Comparison of ENCODE assay signal across 9 cellular contexts in genomic region chr6:11732036-11732545, GRCh38. TPM values are rescaled to one million over a fixed set of nuclear protein-coding genes. Genes with fewer than 3 reads are reported as not detected.
DNase-seq lines count a peak whose midpoint lies in the region; ATAC-seq and TF ChIP-seq lines count a peak whose summit lies in the region.
"Had no signal": no experiment of that assay in that cellular context is flagged by ENCODE, and none has a peak within 500 bp of the region (broad histone marks: within the 10 kb centered on the region; RNA-seq: fewer than 3 reads in every experiment).

No MANE protein-coding gene starts in this region.

- peak overlapping the region; percentile 13 for H3K27ac Mint-ChIP-seq in activated CD8-positive, alpha-beta T cell treated with anti-CD3 and anti-CD28 coated beads, Interleukin-2, amount 10 ng/mL, durations not matched to agents 7 days and 5 days

- WGBS in heart right ventricle, 2 donors = 55 to 68% methylated on average over 11 of the region's 11 CpGs

- no peaks in the 10 kb centered on the region for H3K9me3 ChIP-seq in heart right ventricle
- no peaks in the 10 kb centered on the region for H3K9me3 ChIP-seq in A673 (ENCODE audit: low read depth, low read length, poor library complexity, severe bottlenecking)

- DNase-seq in AG20443 (ENCODE audit: low spot score) = peak; percentile 93
- DNase-seq in GM19238 (ENCODE audit: insufficient read length, low spot score) = peak; percentile 48
- peak; percentile 53 for DNase-seq in activated CD8-positive, alpha-beta T cell treated with anti-CD3 and anti-CD28 coated beads, Interleukin-2, amount 10 ng/mL, durations not matched to agents 7 days and 5 days
- DNase-seq in heart right ventricle = peak; percentile 38 to 63
- peak in 2 of 3 experiments; percentile 65 to 72 for DNase-seq in stimulated activated CD4-positive, alpha-beta T cell treated with anti-CD3 and anti-CD28 coated beads, TNF-alpha, amount 100 ng/mL, for 24 hours (ENCODE audit: low read depth in 3 of 3)
- no peak for DNase-seq in iPS-NIHi7 (ENCODE audit: extremely low spot score)
- DNase-seq in A673 (ENCODE audit: low spot score) = no peak

- no peaks in the 10 kb centered on the region for H3K36me3 ChIP-seq in heart right ventricle
- no peaks in the 10 kb centered on the region for H3K36me3 ChIP-seq in A673 (ENCODE audit: insufficient read depth, low read length, poor library complexity, severe bottlenecking)
- H3K36me3 ChIP-seq: cardiac muscle cell had no signal

- H3K4me1 Mint-ChIP-seq in activated CD8-positive, alpha-beta T cell treated with anti-CD3 and anti-CD28 coated beads, Interleukin-2, amount 10 ng/mL, durations not matched to agents 7 days and 5 days (ENCODE audit: low read depth) = peaks cover 53% of the 10 kb centered on the region

- CTCF ChIA-PET in activated CD8-positive, alpha-beta T cell treated with anti-CD3 and anti-CD28 coated beads, Interleukin-2, amount 10 ng/mL, durations not matched to agents 7 days and 5 days (lab: Charles Lee) = interaction anchor here (0.8 to 1.6 kb wide), 8 partner anchors 9 to 557 kb away, joined by 3 to 8 read pairs (median 4); no protein-coding TSS in a partner anchor
- CTCF ChIA-PET in A673 (lab: Charles Lee) = no interaction called here

- H3K4me3 Mint-ChIP-seq in activated CD8-positive, alpha-beta T cell treated with anti-CD3 and anti-CD28 coated beads, Interleukin-2, amount 10 ng/mL, durations not matched to agents 7 days and 5 days = peak overlapping the region; percentile 27

- H3K27me3 Mint-ChIP-seq in activated CD8-positive, alpha-beta T cell treated with anti-CD3 and anti-CD28 coated beads, Interleukin-2, amount 10 ng/mL, durations not matched to agents 7 days and 5 days (ENCODE audit: low read depth) = peaks cover 2% of the 10 kb centered on the region

- BruUV-seq in A673 (replicated peaks; lab: Mats Ljungman, UMichigan) = no TSS peak

- no peak overlapping the region for H3K4me3 ChIP-seq in heart right ventricle
- H3K4me3 ChIP-seq in A673 (ENCODE audit: low read depth, low read length, poor library complexity, severe bottlenecking) = no peak overlapping the region
- H3K4me3 ChIP-seq: cardiac muscle cell had no signal

- H3K36me3 Mint-ChIP-seq in activated CD8-positive, alpha-beta T cell treated with anti-CD3 and anti-CD28 coated beads, Interleukin-2, amount 10 ng/mL, durations not matched to agents 7 days and 5 days (ENCODE audit: low read depth) = no peaks in the 10 kb centered on the region

- TF ChIP-seq CTCF in heart right ventricle (IDR thresholded peaks at IDR 0.05) (no peak), A673 (conservative IDR thresholded peaks at IDR 0.05; ENCODE audit: low read depth, low read length) (no peak)

- H3K27ac ChIP-seq in heart right ventricle (peak overlapping the region in 7 of 10 donors; percentile 15 to 73 (median 45)), A673 (ENCODE audit: low read depth, low read length, poor library complexity, severe bottlenecking) (no peak overlapping the region)
- H3K27ac ChIP-seq: cardiac muscle cell had no signal

- H3K4me1 ChIP-seq in heart right ventricle (peaks cover 0 to 32% (median 3%) of the 10 kb centered on the region in 9 donors), A673 (ENCODE audit: insufficient read depth, low read length, poor library complexity, severe bottlenecking) (no peaks in the 10 kb centered on the region)

- intact Hi-C loops in heart right ventricle (cut with DNase I) (no loop called here), A673 (cut with micrococcal nuclease; ENCODE audit: unreplicated experiment) (no loop called here)

- H3K27me3 ChIP-seq in heart right ventricle = peaks cover 0 to 7% (median 0%) of the 10 kb centered on the region in 7 donors
- H3K27me3 ChIP-seq in A673 (replicated peaks; ENCODE audit: insufficient read depth, low read depth, low read length, poor library complexity) = peaks cover 87% of the 10 kb centered on the region
- H3K27me3 ChIP-seq: cardiac muscle cell had no signal

- POLR2A ChIA-PET in activated CD8-positive, alpha-beta T cell treated with anti-CD3 and anti-CD28 coated beads, Interleukin-2, amount 10 ng/mL, durations not matched to agents 7 days and 5 days (lab: Charles Lee) = interaction anchor here (1.2 to 1.4 kb wide), 4 partner anchors 14 to 22 kb away, joined by 3 to 5 read pairs (median 3); no protein-coding TSS in a partner anchor
- POLR2A ChIA-PET in A673 (lab: Charles Lee; ENCODE audit: low non-redundant PET) = no interaction called here

- ATAC-seq in HG03378 (IDR thresholded peaks at IDR 0.05; ENCODE audit: unreplicated experiment) = peak; percentile 82
- ATAC-seq in activated CD8-positive, alpha-beta T cell treated with anti-CD3 and anti-CD28 coated beads, Interleukin-2, amount 10 ng/mL, durations not matched to agents 7 days and 5 days = peak; percentile 25
- ATAC-seq in heart right ventricle = peak; percentile 76 to 88 (median 82)

- no peaks in the 10 kb centered on the region for H3K9me3 Mint-ChIP-seq in activated CD8-positive, alpha-beta T cell treated with anti-CD3 and anti-CD28 coated beads, Interleukin-2, amount 10 ng/mL, durations not matched to agents 7 days and 5 days (ENCODE audit: insufficient read depth)

RNA-seq across cellular contexts. Expression of gene ADTRP, which starts 46.5 kb away (rescaled TPM):
- total RNA-seq in activated CD8-positive, alpha-beta T cell treated with anti-CD3 and anti-CD28 coated beads, Interleukin-2, amount 10 ng/mL, durations not matched to agents 7 days and 5 days = under 1 TPM; 0.63 to 0.68 TPM
- total RNA-seq in heart right ventricle (under 1 TPM in 2 of 10 donors, not detected in 8; 0.24 to 0.37 TPM), A673 (2021) (not detected in 2 replicates)
- polyA plus RNA-seq in heart right ventricle = under 1 TPM in 1 of 2 donors, not detected in 1; 0.14 TPM
- total RNA-seq: cardiac muscle cell had no signal
- polyA plus RNA-seq: cardiac muscle cell had no signal

Comparison
In these comparisons a context has a peak if more than half of its experiments do, and no peak if none do; other contexts are left out.
1. DNase-seq: peak in AG20443 (single experiment), GM19238 (single experiment), activated CD8-positive, alpha-beta T cell treated with anti-CD3 and anti-CD28 coated beads, Interleukin-2, amount 10 ng/mL, durations not matched to agents 7 days and 5 days (single experiment), heart right ventricle (2 of 2) and stimulated activated CD4-positive, alpha-beta T cell treated with anti-CD3 and anti-CD28 coated beads, TNF-alpha, amount 100 ng/mL, for 24 hours (2 of 3); none in iPS-NIHi7 (single experiment) and A673 (single experiment).
2. ATAC-seq: peak in every context shown above with its lines; median percentile 82 in heart right ventricle; 82 in HG03378; 25 in activated CD8-positive, alpha-beta T cell treated with anti-CD3 and anti-CD28 coated beads, Interleukin-2, amount 10 ng/mL, durations not matched to agents 7 days and 5 days.